8 cellular contexts compared by ENCODE assay signal in the genomic region with DNA sequence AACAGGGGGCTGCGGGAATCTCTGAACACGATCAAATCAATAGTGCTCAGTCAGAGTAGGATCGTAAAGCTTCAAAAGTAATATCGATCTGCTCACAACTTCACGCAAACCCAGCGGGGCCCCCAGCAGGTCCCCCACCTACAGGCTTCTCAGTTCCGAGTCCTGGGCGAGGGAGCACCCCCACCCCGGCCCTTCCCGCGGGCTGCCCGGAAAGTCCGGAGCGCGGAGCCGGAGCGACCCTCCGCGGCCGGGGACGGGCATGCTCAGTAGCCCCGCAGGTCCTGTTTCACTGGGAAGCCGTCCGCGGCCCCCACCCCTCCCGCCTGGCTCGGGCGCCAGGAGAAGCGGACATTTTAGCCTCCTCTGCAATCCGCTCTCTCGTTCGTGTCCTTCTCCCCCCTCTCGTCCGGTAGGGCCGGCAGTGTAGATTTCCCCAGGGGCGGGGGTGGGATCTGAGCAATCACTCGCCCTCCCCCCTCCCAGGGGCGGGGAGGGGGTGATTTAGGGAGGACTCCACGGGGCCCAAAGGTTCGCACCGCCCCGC. TPM values are rescaled to one million over a fixed set of nuclear protein-coding genes. Genes with fewer than 3 reads are reported as not detected.
DNase-seq lines count a peak whose midpoint lies in the region; ATAC-seq, FAIRE-seq and TF ChIP-seq lines count a peak whose summit lies in the region.

No MANE protein-coding gene starts in this region.

- peak overlapping the region; percentile 69 to 80 for H3K4me3 ChIP-seq in duodenal mucosa (ENCODE audit: low read depth in 1 of 2, low read length in 2 of 2)
- H3K4me3 ChIP-seq in HepG2 (replicated peaks in 1 of 3; ENCODE audit: insufficient read depth in 1 of 3, low read depth in 2 of 3, low read length in 3 of 3), result peak overlapping the region; percentile 63 to 82 (median 80)

- CTCF ChIA-PET in HepG2 (lab: Yijun Ruan, JAX; ENCODE audit: low intra/inter-chr PET ratio, low total read pairs), result no interaction called here

- TF ChIP-seq CTCF in HepG2 (CRISPR knock-in tag; IDR thresholded peaks at IDR 0.05), result peak; percentile 69

- peaks cover 22% of the 10 kb centered on the region for H3K79me2 ChIP-seq in HepG2 (ENCODE audit: insufficient read depth, low read length)

- peak overlapping the region; percentile 2 for H2AFZ ChIP-seq in HepG2 (ENCODE audit: low read length)

- TF ChIP-seq RAD21 in HepG2 (CRISPR knock-in tag; IDR thresholded peaks at IDR 0.05), result peak; percentile 72; the same call in 1 of the 2 replicates

- no peak for TF ChIP-seq POLR2A in GM12891 (IDR thresholded peaks at IDR 0.05; ENCODE audit: low read depth, low read length)
- TF ChIP-seq POLR2A in HepG2 (IDR thresholded peaks at IDR 0.05; ENCODE audit: insufficient read depth in 1 of 2, low read depth in 2 of 2, low read length in 2 of 2), result peak; percentile 55 to 70; a peak in 3 of 4 replicates

- POLR2A ChIA-PET in HepG2 (lab: Yijun Ruan, JAX), result interaction anchor here (0.9 to 5.5 kb wide), 19 partner anchors 9 to 380 kb away, joined by 3 to 66 read pairs (median 7); a partner anchor contains a TSS

- ATAC-seq in HG03095 (IDR thresholded peaks at IDR 0.05; ENCODE audit: unreplicated experiment) (peak; percentile 15), HepG2 (peak; percentile 45), HG02884 (IDR thresholded peaks at IDR 0.05; ENCODE audit: unreplicated experiment) (no peak)

- H3K27me3 ChIP-seq in duodenal mucosa (ENCODE audit: control insufficient read depth in 1 of 2, insufficient read depth in 2 of 2, low read length in 2 of 2), result no peaks in the 10 kb centered on the region
- H3K27me3 ChIP-seq in HepG2 (ENCODE audit: control insufficient read depth in 1 of 2, insufficient read depth in 2 of 2, low read length in 2 of 2), result no peaks in the 10 kb centered on the region; a peak in 1 of 5 replicates

- intact Hi-C loops in HepG2 (cut with micrococcal nuclease; ENCODE audit: unreplicated experiment), result loop anchor here (1.0 to 2.0 kb wide), 5 partner anchors 47 to 307 kb away; no protein-coding TSS in a partner anchor

- H3K36me3 ChIP-seq in duodenal mucosa (ENCODE audit: control insufficient read depth in 1 of 2, insufficient read depth in 2 of 2, low read length in 2 of 2), result no peaks in the 10 kb centered on the region
- H3K36me3 ChIP-seq in HepG2 (replicated peaks in 1 of 2; ENCODE audit: control insufficient read depth in 1 of 2, insufficient read depth in 2 of 2, low read length in 2 of 2), result no peaks in the 10 kb centered on the region

- in situ Hi-C loops in HepG2 (cut with HindIII; ENCODE audit: extremely low pct_ligation_motif_present, low pct_unique_long_range_greater_than_20kb), result loop anchor here (10.0 kb wide), 1 partner anchor 119 kb away; no protein-coding TSS in a partner anchor

- WGBS in HepG2 (ENCODE audit: low lambda C conversion rate), result 5% methylated on average over 17 of the region's 42 CpGs

- peaks cover 10% of the 10 kb centered on the region in 2 donors for H3K4me1 ChIP-seq in duodenal mucosa (ENCODE audit: control insufficient read depth in 1 of 2, insufficient read depth in 2 of 2, low read length in 2 of 2)
- H3K4me1 ChIP-seq in HepG2 (ENCODE audit: insufficient read depth, low read length), result peaks cover 49% of the 10 kb centered on the region

- peak overlapping the region; percentile 96 for H3K4me2 ChIP-seq in HepG2 (ENCODE audit: low read depth, low read length)

- FAIRE-seq in GM12891 (lab: Jason Lieb, UNC), result no peak
- peak; percentile 34 for FAIRE-seq in HepG2 (lab: Jason Lieb, UNC)

- DNase-seq in GM12891 (ENCODE audit: insufficient read length, low spot score) (peak; percentile 71), NCI-H226 (peak; percentile 79), HepG2 (ENCODE audit: low spot score) (peak; percentile 76)
- peak; percentile 14 to 16 for DNase-seq in activated CD4-positive, alpha-beta T cell treated with anti-CD3 and anti-CD28 coated beads for 4 hours
- DNase-seq in stimulated activated CD4-positive, alpha-beta T cell treated with anti-CD3 and anti-CD28 coated beads, Interleukin-2, amount 100 ng/mL, for 48 hours, result peak; percentile 31 to 41

- H3K9me3 ChIP-seq in duodenal mucosa (ENCODE audit: control insufficient read depth in 1 of 2, low read length in 2 of 2) (no peaks in the 10 kb centered on the region), HepG2 (ENCODE audit: low read length) (no peaks in the 10 kb centered on the region)

- H3K27ac ChIP-seq in duodenal mucosa (ENCODE audit: low read depth, low read length) (peak overlapping the region; percentile 92), HepG2 (ENCODE audit: extremely low read length, insufficient read depth, low read length) (peak overlapping the region; percentile 97)

- H3K9ac ChIP-seq in duodenal mucosa (ENCODE audit: low read depth in 1 of 2, low read length in 2 of 2) (peak overlapping the region; percentile 63 to 84), HepG2 (ENCODE audit: insufficient read depth, low read depth, low read length) (peak overlapping the region; percentile 90)

- no peaks in the 10 kb centered on the region; the same call in 1 of the 2 replicates for H4K20me1 ChIP-seq in HepG2 (ENCODE audit: insufficient read depth, low read length)

- TF ChIP-seq EP300 in HepG2 (IDR thresholded peaks at IDR 0.05; ENCODE audit: low read depth in 2 of 2, low read length in 2 of 2) (peak; percentile 51 to 57; a peak in 3 of 4 replicates), HepG2 (CRISPR knock-in tag; IDR thresholded peaks at IDR 0.05; ENCODE audit: borderline replicate concordance) (no peak; the same call in 1 of the 2 replicates)

- no TSS peak for BruUV-seq in HepG2 (replicated peaks; lab: Mats Ljungman, UMichigan)

TF ChIP-seq in GM12891, 5 proteins besides CTCF, POLR2A, EP300 and RAD21:
- TF ChIP-seq POLR2AphosphoS5 (IDR thresholded peaks at IDR 0.05; ENCODE audit: low read depth, low read length) (no peak), TAF1 (IDR thresholded peaks at IDR 0.05; ENCODE audit: low read depth, low read length) (peak; percentile 40; the same call in 1 of the 2 replicates), PAX5 (IDR thresholded peaks at IDR 0.05; ENCODE audit: insufficient read depth, low read length, severe bottlenecking) (no peak), SPI1 (IDR thresholded peaks at IDR 0.05; ENCODE audit: low read depth, low read length) (peak; percentile 30; the same call in 1 of the 2 replicates), POU2F2 (IDR thresholded peaks at IDR 0.05; ENCODE audit: low read depth, low read length) (0 out of 2 replicates have a peak, but pooled peaks have one; percentile 23)

TF ChIP-seq in HepG2, 621 proteins besides CTCF, POLR2A, EP300 and RAD21 (continues in another document):
- TF ChIP-seq, protein P1, sequence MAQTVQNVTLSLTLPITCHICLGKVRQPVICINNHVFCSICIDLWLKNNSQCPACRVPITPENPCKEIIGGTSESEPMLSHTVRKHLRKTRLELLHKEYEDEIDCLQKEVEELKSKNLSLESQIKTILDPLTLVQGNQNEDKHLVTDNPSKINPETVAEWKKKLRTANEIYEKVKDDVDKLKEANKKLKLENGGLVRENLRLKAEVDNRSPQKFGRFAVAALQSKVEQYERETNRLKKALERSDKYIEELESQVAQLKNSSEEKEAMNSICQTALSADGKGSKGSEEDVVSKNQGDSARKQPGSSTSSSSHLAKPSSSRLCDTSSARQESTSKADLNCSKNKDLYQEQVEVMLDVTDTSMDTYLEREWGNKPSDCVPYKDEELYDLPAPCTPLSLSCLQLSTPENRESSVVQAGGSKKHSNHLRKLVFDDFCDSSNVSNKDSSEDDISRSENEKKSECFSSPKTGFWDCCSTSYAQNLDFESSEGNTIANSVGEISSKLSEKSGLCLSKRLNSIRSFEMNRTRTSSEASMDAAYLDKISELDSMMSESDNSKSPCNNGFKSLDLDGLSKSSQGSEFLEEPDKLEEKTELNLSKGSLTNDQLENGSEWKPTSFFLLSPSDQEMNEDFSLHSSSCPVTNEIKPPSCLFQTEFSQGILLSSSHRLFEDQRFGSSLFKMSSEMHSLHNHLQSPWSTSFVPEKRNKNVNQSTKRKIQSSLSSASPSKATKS (CRISPR knock-in tag; IDR thresholded peaks at IDR 0.05), result no peak

RNA-seq across cellular contexts. Expression of a gene that starts 3.3 kb away (rescaled TPM):
- polyA plus RNA-seq in GM12891 (2012; ENCODE audit: low read depth, missing spikeins), result 5.3 TPM
- 13.0 and 17.7 TPM in 2 replicates for total RNA-seq in HepG2 (2016; rRNA removed; fragmentation: Illumina TruSeq; extraction: Trizol)
- 8.2 and 14.6 TPM in 2 replicates for total RNA-seq in HepG2 (2016; cell fraction: cytosol; rRNA removed; fragmentation: Illumina TruSeq; extraction: Trizol; ENCODE audit: low read depth)
- total RNA-seq in HepG2 (2016; cell fraction: insoluble cytoplasmic fraction; rRNA removed; fragmentation: Illumina TruSeq; extraction: Trizol), result 13.6 and 15.0 TPM in 2 replicates
- 14.7 and 17.3 TPM in 2 replicates for total RNA-seq in HepG2 (2016; cell fraction: membrane; rRNA removed; fragmentation: Illumina TruSeq; extraction: Trizol)
- total RNA-seq in HepG2 (2016; cell fraction: nucleus; rRNA removed; fragmentation: Illumina TruSeq; extraction: Trizol), result 17.1 and 21.0 TPM in 2 replicates
- polyA plus RNA-seq in HepG2 (2011; rRNA removed), result 34.4 and 37.0 TPM in 2 replicates
- polyA plus RNA-seq in HepG2 (2011; cell fraction: cytosol; rRNA removed), result 35.1 and 36.7 TPM in 2 replicates
- 42.3 and 51.3 TPM in 2 replicates for polyA plus RNA-seq in HepG2 (2011; cell fraction: nucleus; rRNA removed)
- 50.2 and 57.7 TPM in 2 replicates for polyA plus RNA-seq in HepG2 (2012)
- 7.2 and 7.7 TPM in 2 replicates for polyA plus RNA-seq in HepG2 (2016; cell fraction: cytosol; fragmentation: Illumina TruSeq; extraction: Trizol; ENCODE audit: low read depth)
- 35.3 and 42.4 TPM in 2 replicates for polyA plus RNA-seq in HepG2 (2016; cell fraction: insoluble cytoplasmic fraction; fragmentation: Illumina TruSeq; extraction: Trizol; ENCODE audit: low read depth)
- 18.9 and 19.9 TPM in 2 replicates for polyA plus RNA-seq in HepG2 (2016; cell fraction: membrane; fragmentation: Illumina TruSeq; extraction: Trizol; ENCODE audit: low read depth)
- 39.6 and 40.2 TPM in 2 replicates for polyA plus RNA-seq in HepG2 (2016; cell fraction: nucleus; fragmentation: Illumina TruSeq; extraction: Trizol; ENCODE audit: insufficient read depth, low read depth)
- 4.9 and 74.4 TPM in 2 replicates for polyA minus RNA-seq in HepG2 (2011; rRNA and poly(A)+ RNA removed; ENCODE audit: low replicate concordance)
- polyA minus RNA-seq in HepG2 (2011; cell fraction: cytosol; rRNA and poly(A)+ RNA removed), result 42.6 and 50.6 TPM in 2 replicates
- polyA minus RNA-seq in HepG2 (2011; cell fraction: nucleus; rRNA and poly(A)+ RNA removed), result 36.3 and 43.9 TPM in 2 replicates

Comparison
In these comparisons a context has a peak if more than half of its experiments do, and no peak if none do; other contexts are left out.
1. DNase-seq: peak in every context shown above with its lines; median percentile 79 in NCI-H226; 76 in HepG2; 71 in GM12891; 36 in stimulated activated CD4-positive, alpha-beta T cell treated with anti-CD3 and anti-CD28 coated beads, Interleukin-2, amount 100 ng/mL, for 48 hours; 15 in activated CD4-positive, alpha-beta T cell treated with anti-CD3 and anti-CD28 coated beads for 4 hours.